1 cellular context compared by ENCODE assay signal in genomic region chr1:173302890-173303829, GRCh38.
TF ChIP-seq lines count a peak whose summit lies in the region.

No MANE protein-coding gene starts in this region.

TF ChIP-seq in IMR-90, 13 proteins besides CTCF, POLR2A, EP300 and RAD21:
- no peak for TF ChIP-seq NFE2L2 (IDR thresholded peaks at IDR 0.05; ENCODE audit: low read depth, low read length)
- TF ChIP-seq RFX5 (IDR thresholded peaks at IDR 0.05; ENCODE audit: low read depth, low read length) = no peak
- no peak for TF ChIP-seq BHLHE40 (IDR thresholded peaks at IDR 0.05; ENCODE audit: low read depth, low read length)
- no peak for TF ChIP-seq MXI1 (IDR thresholded peaks at IDR 0.05; ENCODE audit: borderline replicate concordance, low read depth, low read length)
TF ChIP-seq in IMR-90: peak in this region for 0.
